29 cellular contexts compared by ENCODE assay signal in the genomic region with DNA sequence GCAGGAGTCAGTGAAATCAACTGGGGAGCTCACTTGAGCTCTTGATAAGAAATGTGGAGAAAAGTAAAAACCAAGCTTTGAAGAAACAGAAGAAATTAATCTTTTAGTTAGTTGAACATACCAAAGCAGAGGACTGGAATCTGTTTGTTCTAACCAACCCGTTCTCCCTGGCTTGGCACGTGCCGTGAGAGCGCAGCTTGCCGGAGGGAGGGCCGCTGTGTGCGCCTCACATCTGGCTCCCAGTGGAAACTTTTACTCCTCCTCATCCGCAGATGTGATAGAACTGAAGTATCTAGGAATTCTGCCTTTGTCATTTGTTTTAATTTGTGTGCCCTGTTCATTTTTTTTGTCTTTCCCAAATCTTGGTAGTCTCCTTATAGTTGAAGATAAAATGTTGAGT.
DNase-seq lines count a peak whose midpoint lies in the region; TF ChIP-seq lines count a peak whose summit lies in the region.
"Had no signal": no experiment of that assay in that cellular context is flagged by ENCODE, and none has a peak within 500 bp of the region (broad histone marks: within the 10 kb centered on the region; RNA-seq: fewer than 3 reads in every experiment).

No MANE protein-coding gene starts in this region.

- no peaks in the 10 kb centered on the region for H3K9me3 Mint-ChIP-seq in activated naive CD4-positive, alpha-beta T cell treated with anti-CD3 and anti-CD28 coated beads for 36 hours
- H3K9me3 Mint-ChIP-seq in activated naive CD4-positive, alpha-beta T cell treated with anti-CD3 and anti-CD28 coated beads, Interleukin-2, amount 10 ng/mL, durations not matched to agents 7 days and 5 days: no peaks in the 10 kb centered on the region
- H3K9me3 Mint-ChIP-seq in brain (no peaks in the 10 kb centered on the region), nephron progenitor cell (no peaks in the 10 kb centered on the region)
- H3K9me3 Mint-ChIP-seq: CD4-positive, alpha-beta memory T cell; H9 had no signal

- H3K36me3 ChIP-seq in MG63: peaks cover 62% of the 10 kb centered on the region

- H3K27me3 Mint-ChIP-seq in activated naive CD4-positive, alpha-beta T cell treated with anti-CD3 and anti-CD28 coated beads for 36 hours (ENCODE audit: low read depth): no peaks in the 10 kb centered on the region
- H3K27me3 Mint-ChIP-seq in activated naive CD4-positive, alpha-beta T cell treated with anti-CD3 and anti-CD28 coated beads, Interleukin-2, amount 10 ng/mL, durations not matched to agents 7 days and 5 days: no peaks in the 10 kb centered on the region
- H3K27me3 Mint-ChIP-seq in brain: peaks cover 3% of the 10 kb centered on the region
- H3K27me3 Mint-ChIP-seq in nephron progenitor cell (ENCODE audit: low read depth, poor library complexity): peaks cover 3% of the 10 kb centered on the region
- H3K27me3 Mint-ChIP-seq: CD4-positive, alpha-beta memory T cell had no signal

- intact Hi-C loops in activated naive CD4-positive, alpha-beta T cell treated with anti-CD3 and anti-CD28 coated beads for 36 hours (cut with micrococcal nuclease): no loop called here

- no peaks in the 10 kb centered on the region for H3K27me3 ChIP-seq in MG63
- H3K27me3 ChIP-seq: SJCRH30 had no signal

- DNase-seq in activated naive CD4-positive, alpha-beta T cell treated with anti-CD3 and anti-CD28 coated beads for 36 hours: no peak
- no peak for DNase-seq in activated naive CD4-positive, alpha-beta T cell treated with anti-CD3 and anti-CD28 coated beads, Interleukin-2, amount 10 ng/mL, durations not matched to agents 7 days and 5 days
- DNase-seq in nephron progenitor cell (no peak), MG63 (no peak), NCI-H2171 (lab: John Stamatoyannopoulos, UW) (no peak), NCI-H2081 treated with DMSO at 0.1 percent for 48 hours (lab: John Stamatoyannopoulos, UW) (no peak)
- DNase-seq in stimulated activated CD4-positive, alpha-beta T cell treated with anti-CD3 and anti-CD28 coated beads, Interleukin-4, amount 100 ng/mL, for 1 hour: no peak
- DNase-seq: 8988T; AML-193; C1 segment of cervical spinal cord; CD4-positive, alpha-beta memory T cell; COR-L47; DMS53; GM23248; H9; Kasumi-1; MV-4-11; NCI-H1105; NCI-H1436 treated with DMSO at 0.1 percent for 48 hours; NCI-H187 treated with DMSO at 0.1 percent for 48 hours; NCI-H2107; NCI-H446; NCI-H524 treated with DMSO at 0.1 percent for 48 hours; NCI-H82; NK-92 treated with Interleukin-12 subunit alpha and Interleukin-12 subunit beta, amount 100 ng/mL, for 24 hours; PC-3; SJCRH30 had no signal

- H3K4me1 Mint-ChIP-seq in activated naive CD4-positive, alpha-beta T cell treated with anti-CD3 and anti-CD28 coated beads for 36 hours (ENCODE audit: low read depth): peaks cover 8% of the 10 kb centered on the region
- H3K4me1 Mint-ChIP-seq in activated naive CD4-positive, alpha-beta T cell treated with anti-CD3 and anti-CD28 coated beads, Interleukin-2, amount 10 ng/mL, durations not matched to agents 7 days and 5 days: peaks cover 9% of the 10 kb centered on the region
- H3K4me1 Mint-ChIP-seq in brain (peaks cover 11% of the 10 kb centered on the region), nephron progenitor cell (peaks cover 7% of the 10 kb centered on the region)

- TF ChIP-seq CTCF in brain (conservative IDR thresholded peaks at IDR 0.05) (no peak), nephron progenitor cell (IDR thresholded peaks at IDR 0.05) (no peak)

- no peaks in the 10 kb centered on the region for H3K9me3 ChIP-seq in MG63
- H3K9me3 ChIP-seq: SJCRH30 had no signal

- peaks cover 25% of the 10 kb centered on the region for H3K36me3 Mint-ChIP-seq in activated naive CD4-positive, alpha-beta T cell treated with anti-CD3 and anti-CD28 coated beads for 36 hours (ENCODE audit: low read depth)
- peaks cover 37% of the 10 kb centered on the region for H3K36me3 Mint-ChIP-seq in activated naive CD4-positive, alpha-beta T cell treated with anti-CD3 and anti-CD28 coated beads, Interleukin-2, amount 10 ng/mL, durations not matched to agents 7 days and 5 days
- H3K36me3 Mint-ChIP-seq in brain (peaks cover 39% of the 10 kb centered on the region), nephron progenitor cell (ENCODE audit: low read depth) (peaks cover 22% of the 10 kb centered on the region)

- H3K4me3 Mint-ChIP-seq in activated naive CD4-positive, alpha-beta T cell treated with anti-CD3 and anti-CD28 coated beads for 36 hours: no peak overlapping the region
- no peak overlapping the region for H3K4me3 Mint-ChIP-seq in activated naive CD4-positive, alpha-beta T cell treated with anti-CD3 and anti-CD28 coated beads, Interleukin-2, amount 10 ng/mL, durations not matched to agents 7 days and 5 days
- no peak overlapping the region for H3K4me3 Mint-ChIP-seq in brain
- H3K4me3 Mint-ChIP-seq in nephron progenitor cell: no peak overlapping the region
- H3K4me3 Mint-ChIP-seq: H9 had no signal

- peak overlapping the region; percentile 13 for H3K27ac Mint-ChIP-seq in activated naive CD4-positive, alpha-beta T cell treated with anti-CD3 and anti-CD28 coated beads for 36 hours
- no peak overlapping the region for H3K27ac Mint-ChIP-seq in activated naive CD4-positive, alpha-beta T cell treated with anti-CD3 and anti-CD28 coated beads, Interleukin-2, amount 10 ng/mL, durations not matched to agents 7 days and 5 days
- H3K27ac Mint-ChIP-seq in brain: peak overlapping the region in 3 of 5 experiments; percentile 22 to 71 (median 56)
- peak overlapping the region; percentile 78 for H3K27ac Mint-ChIP-seq in nephron progenitor cell

- CTCF ChIA-PET in activated naive CD4-positive, alpha-beta T cell treated with anti-CD3 and anti-CD28 coated beads for 36 hours (lab: Charles Lee): no interaction called here
- CTCF ChIA-PET in activated naive CD4-positive, alpha-beta T cell treated with anti-CD3 and anti-CD28 coated beads, Interleukin-2, amount 10 ng/mL, durations not matched to agents 7 days and 5 days (lab: Charles Lee): interaction anchor here (1.3 kb wide), 1 partner anchor 11 kb away, joined by 3 read pairs; no protein-coding TSS in a partner anchor

- H3K4me3 ChIP-seq in MG63: no peak overlapping the region
- H3K4me3 ChIP-seq: GM23248, K562, SJCRH30 had no signal
